In the genomic region with DNA sequence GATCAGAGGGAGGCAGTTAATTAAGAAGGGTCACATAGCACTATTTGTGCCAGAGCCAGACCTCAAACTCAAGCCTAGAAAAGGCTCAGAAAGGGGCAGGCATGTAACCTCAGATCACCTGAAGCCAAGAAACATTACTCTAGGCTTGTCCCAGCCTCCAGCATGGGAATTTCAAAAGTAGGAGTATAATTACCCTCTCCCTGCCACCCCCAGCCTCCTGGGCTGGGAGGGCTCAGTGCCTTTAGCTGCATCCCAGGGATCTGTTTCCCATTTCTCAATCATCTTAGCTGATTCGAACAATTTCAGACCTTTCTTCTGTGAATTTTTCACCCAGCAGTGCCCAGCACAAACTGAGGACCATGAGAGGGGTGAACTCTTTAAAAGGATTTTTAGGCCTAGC, we compare ENCODE assay signal across 15 cellular contexts. TPM values are rescaled to one million over a fixed set of nuclear protein-coding genes. Genes with fewer than 3 reads are reported as not detected.
DNase-seq lines count a peak whose midpoint lies in the region; ATAC-seq and TF ChIP-seq lines count a peak whose summit lies in the region.
"Had no signal": no experiment of that assay in that cellular context is flagged by ENCODE, and none has a peak within 500 bp of the region (broad histone marks: within the 10 kb centered on the region; RNA-seq: fewer than 3 reads in every experiment).

No MANE protein-coding gene starts in this region.

- H3K27me3 Mint-ChIP-seq in endodermal cell (ENCODE audit: insufficient read depth): peaks cover 3% of the 10 kb centered on the region

- no peaks in the 10 kb centered on the region for H3K79me2 ChIP-seq in trophoblast cell (ENCODE audit: control insufficient read depth, insufficient read depth, low read length, poor library complexity)

- no peaks in the 10 kb centered on the region for H3K4me1 Mint-ChIP-seq in endodermal cell
- H3K4me1 Mint-ChIP-seq: CD14-positive monocyte had no signal

- no peak overlapping the region for H3K23ac ChIP-seq in trophoblast cell (ENCODE audit: low read length)

- no peak for ATAC-seq in GM18909 (IDR thresholded peaks at IDR 0.05; ENCODE audit: poor library complexity, unreplicated experiment)

- no peak overlapping the region for H3K4me2 ChIP-seq in trophoblast cell (ENCODE audit: low read length)
- H3K4me2 ChIP-seq: BLaER1 had no signal

- H2BK12ac ChIP-seq in trophoblast cell (ENCODE audit: low read length): peak overlapping the region; percentile 41

- peaks cover 3% of the 10 kb centered on the region for H3K79me1 ChIP-seq in trophoblast cell (ENCODE audit: low read length)

- H3K27ac ChIP-seq in cingulate gyrus (ENCODE audit: low read depth, low read length) (peak overlapping the region; percentile 19), trophoblast cell (ENCODE audit: low read depth, low read length) (no peak overlapping the region), tibial artery (peak overlapping the region; percentile 81 to 90), endodermal cell (ENCODE audit: low read depth, low read length) (no peak overlapping the region)
- H3K27ac ChIP-seq: BLaER1 had no signal

- no peak overlapping the region for H4K12ac ChIP-seq in trophoblast cell (ENCODE audit: low read depth, low read length)

- peak overlapping the region; percentile 10 for H2BK120ac ChIP-seq in trophoblast cell (ENCODE audit: insufficient read depth, low read length, poor library complexity)

- no peak overlapping the region for H3K27ac Mint-ChIP-seq in endodermal cell
- H3K27ac Mint-ChIP-seq: CD14-positive monocyte, H9 had no signal

- no peaks in the 10 kb centered on the region for H3K36me3 ChIP-seq in adipocyte (ENCODE audit: control insufficient read depth, insufficient read depth, low read length, severe bottlenecking)
- H3K36me3 ChIP-seq in trophoblast cell (ENCODE audit: control insufficient read depth in 1 of 2, insufficient read depth in 2 of 2, low read length in 2 of 2): peaks cover 0 to 5% of the 10 kb centered on the region in 2 experiments
- peaks cover 0 to 10% (median 3%) of the 10 kb centered on the region in 3 donors for H3K36me3 ChIP-seq in tibial artery
- peaks cover 13% of the 10 kb centered on the region for H3K36me3 ChIP-seq in endodermal cell (ENCODE audit: control insufficient read depth, insufficient read depth, low read length)

- H3K9me3 Mint-ChIP-seq in endodermal cell: no peaks in the 10 kb centered on the region
- H3K9me3 Mint-ChIP-seq: H9 had no signal

- H3K9ac ChIP-seq in adipocyte (ENCODE audit: low read length) (peak overlapping the region; percentile 87), trophoblast cell (ENCODE audit: low read length) (no peak overlapping the region), endodermal cell (ENCODE audit: extremely low read depth, low read length, poor library complexity, severe bottlenecking) (no peak overlapping the region)
- H3K9ac ChIP-seq: BLaER1 had no signal

- no peak overlapping the region for H3K4ac ChIP-seq in trophoblast cell (ENCODE audit: low read depth, low read length)

- H3K4me3 Mint-ChIP-seq in endodermal cell: no peak overlapping the region
- H3K4me3 Mint-ChIP-seq: CD14-positive monocyte; CD4-positive, alpha-beta memory T cell; H9 had no signal

- H2BK5ac ChIP-seq in trophoblast cell (ENCODE audit: low read depth, low read length, poor library complexity): no peak overlapping the region

- H4K8ac ChIP-seq in trophoblast cell (ENCODE audit: low read depth, low read length): no peak overlapping the region

- TF ChIP-seq CTCF in tibial artery (IDR thresholded peaks at IDR 0.05) (no peak), endodermal cell (conservative IDR thresholded peaks at IDR 0.05) (no peak)

- no peak for DNase-seq in adipocyte (ENCODE audit: low read depth)
- DNase-seq in trophoblast cell: no peak
- no peak for DNase-seq in tibial artery
- DNase-seq in endodermal cell: no peak
- DNase-seq in activated CD8-positive, alpha-beta memory T cell treated with anti-CD3 and anti-CD28 coated beads for 24 hours: no peak
- DNase-seq: 8988T; CD4-positive, alpha-beta memory T cell; DMS79 treated with DMSO at 0.1 percent for 48 hours; GF-D8; H9 had no signal

- H3K4me3 ChIP-seq in adipocyte (ENCODE audit: low read length) (no peak overlapping the region), trophoblast cell (ENCODE audit: low read depth, low read length) (no peak overlapping the region), tibial artery (no peak overlapping the region), endodermal cell (ENCODE audit: low read length) (no peak overlapping the region)
- H3K4me3 ChIP-seq: BLaER1 had no signal

- H3K14ac ChIP-seq in trophoblast cell (ENCODE audit: low read length): no peak overlapping the region

- H3K27me3 ChIP-seq in adipocyte (replicated peaks; ENCODE audit: control insufficient read depth, insufficient read depth, low read length) (peaks cover 6% of the 10 kb centered on the region), trophoblast cell (ENCODE audit: insufficient read depth, low read length) (no peaks in the 10 kb centered on the region), tibial artery (no peaks in the 10 kb centered on the region), endodermal cell (ENCODE audit: control insufficient read depth, insufficient read depth, low read length, poor library complexity, severe bottlenecking) (no peaks in the 10 kb centered on the region)
- H3K27me3 ChIP-seq: BLaER1 had no signal

- H3K36me3 Mint-ChIP-seq in endodermal cell (ENCODE audit: low read depth): peaks cover 17% of the 10 kb centered on the region

- H3K4me1 ChIP-seq in adipocyte (ENCODE audit: control insufficient read depth, insufficient read depth, low read length) (peaks cover 46% of the 10 kb centered on the region), trophoblast cell (ENCODE audit: control insufficient read depth in 1 of 2, insufficient read depth in 2 of 2, low read length in 2 of 2) (peaks cover 4 to 17% of the 10 kb centered on the region in 2 experiments), tibial artery (peaks cover 0 to 49% (median 24%) of the 10 kb centered on the region in 4 donors), endodermal cell (ENCODE audit: control insufficient read depth, insufficient read depth, low read length) (peaks cover 3% of the 10 kb centered on the region)

- WGBS in trophoblast cell (ENCODE audit: extremely low coverage, insufficient coverage, insufficient read length): no CpG with 5 or more reads among the region's 1 CpG
- 88 to 100% methylated on average over 1 of the region's 1 CpG for WGBS in endodermal cell (ENCODE audit: insufficient coverage in 1 of 2, insufficient read length in 1 of 2), 2 experiments

- H2AK5ac ChIP-seq in trophoblast cell (ENCODE audit: low read length): no peak overlapping the region

- intact Hi-C loops in tibial artery (cut with DNase I; ENCODE audit: low total_unique reads): no loop called here

- no peaks in the 10 kb centered on the region for H3K9me3 ChIP-seq in adipocyte (ENCODE audit: control insufficient read depth, low read length)
- H3K9me3 ChIP-seq in trophoblast cell (ENCODE audit: insufficient read depth, low read depth, low read length): no peaks in the 10 kb centered on the region
- no peaks in the 10 kb centered on the region for H3K9me3 ChIP-seq in tibial artery
- H3K9me3 ChIP-seq in endodermal cell (ENCODE audit: control insufficient read depth, low read length): no peaks in the 10 kb centered on the region
- H3K9me3 ChIP-seq: BLaER1 had no signal

- H3K18ac ChIP-seq in trophoblast cell (ENCODE audit: low read length): no peak overlapping the region

- H4K91ac ChIP-seq in trophoblast cell (ENCODE audit: low read depth, low read length): no peak overlapping the region

- no peak overlapping the region for H2AFZ ChIP-seq in trophoblast cell (ENCODE audit: insufficient read depth, low read length, poor library complexity)

RNA-seq across cellular contexts. Expression of a gene that starts 33.1 kb away (rescaled TPM):
- polyA plus RNA-seq in trophoblast cell (2013): 0.46 and 0.48 TPM in 2 replicates
- under 1 TPM; 0.11 to 0.69 TPM for total RNA-seq in endodermal cell
- 1.7 TPM for polyA plus RNA-seq in endodermal cell (2013, experiment 1 of 2)
- polyA plus RNA-seq in endodermal cell (2013, experiment 2 of 2): 1.9 TPM
- total RNA-seq: CD4-positive, alpha-beta memory T cell had no signal
- polyA plus RNA-seq: AG04450; CD14-positive monocyte; CD4-positive, alpha-beta memory T cell had no signal

RNA-seq across cellular contexts. Expression of a gene that starts 45.5 kb away (rescaled TPM):
- 24.1 and 24.8 TPM in 2 replicates for polyA plus RNA-seq in trophoblast cell (2013)
- total RNA-seq in endodermal cell: 10 to 100 TPM; 41.4 to 45.4 TPM
- 37.1 TPM for polyA plus RNA-seq in endodermal cell (2013, experiment 1 of 2)
- polyA plus RNA-seq in endodermal cell (2013, experiment 2 of 2): 47.9 TPM

RNA-seq across cellular contexts. Expression of a gene that starts 45.7 kb away (rescaled TPM):
- polyA plus RNA-seq in trophoblast cell (2013): 92.9 and 93.6 TPM in 2 replicates
- total RNA-seq in endodermal cell: 100 to 1,000 TPM; 108 to 117 TPM
- polyA plus RNA-seq in endodermal cell (2013, experiment 1 of 2): 100 TPM
- 91.8 TPM for polyA plus RNA-seq in endodermal cell (2013, experiment 2 of 2)

Comparison
In these comparisons a context has a peak if more than half of its experiments do, and no peak if none do; other contexts are left out.
1. H3K27ac ChIP-seq: peak in cingulate gyrus (single experiment) and tibial artery (2 of 2); none in trophoblast cell (single experiment) and endodermal cell (single experiment).